ENCODE assay signal across 8 cellular contexts in genomic region chr19:10644351-10645007, GRCh38. TPM values are rescaled to one million over a fixed set of nuclear protein-coding genes. Genes with fewer than 3 reads are reported as not detected.
DNase-seq lines count a peak whose midpoint lies in the region; ATAC-seq, FAIRE-seq and TF ChIP-seq lines count a peak whose summit lies in the region.

No MANE protein-coding gene starts in this region.

- H3K9me3 ChIP-seq in A673 (ENCODE audit: low read depth, low read length, poor library complexity, severe bottlenecking): no peaks in the 10 kb centered on the region

- no peaks in the 10 kb centered on the region for H3K27me3 ChIP-seq in A673 (replicated peaks; ENCODE audit: insufficient read depth, low read depth, low read length, poor library complexity)
- H3K27me3 ChIP-seq in kidney epithelial cell (ENCODE audit: control insufficient read depth, insufficient read depth, low read length): no peaks in the 10 kb centered on the region

- peak overlapping the region; percentile 72 for H3K27ac ChIP-seq in A673 (ENCODE audit: low read depth, low read length, poor library complexity, severe bottlenecking)

- H3K36me3 ChIP-seq in A673 (ENCODE audit: insufficient read depth, low read length, poor library complexity, severe bottlenecking): no peaks in the 10 kb centered on the region
- H3K36me3 ChIP-seq in kidney epithelial cell (ENCODE audit: control insufficient read depth, insufficient read depth, low read length): peaks cover 5% of the 10 kb centered on the region

- ATAC-seq in GM18498 (IDR thresholded peaks at IDR 0.05; ENCODE audit: unreplicated experiment): no peak

- H3K4me3 ChIP-seq in A673 (ENCODE audit: low read depth, low read length, poor library complexity, severe bottlenecking): no peak overlapping the region
- H3K4me3 ChIP-seq in kidney epithelial cell (ENCODE audit: low read depth, low read length): no peak overlapping the region

- peak; percentile 84 for FAIRE-seq in GM19239 (lab: Jason Lieb, UNC)

- CTCF ChIA-PET in A673 (lab: Charles Lee): interaction anchor here (0.5 to 2.0 kb wide), 21 partner anchors 9 to 385 kb away, joined by 3 to 75 read pairs (median 5); no protein-coding TSS in a partner anchor

- BruUV-seq in A673 (replicated peaks; lab: Mats Ljungman, UMichigan): no TSS peak

- POLR2A ChIA-PET in A673 (lab: Charles Lee; ENCODE audit: low non-redundant PET): no interaction called here

- TF ChIP-seq CTCF in A673 (conservative IDR thresholded peaks at IDR 0.05; ENCODE audit: low read depth, low read length) (peak; percentile 89), kidney epithelial cell (IDR thresholded peaks at IDR 0.05; ENCODE audit: insufficient read depth, low read length, poor library complexity, severe bottlenecking) (peak; percentile 95)

- DNase-seq in A673 (ENCODE audit: low spot score): peak; percentile 89
- DNase-seq in GM19239 (ENCODE audit: insufficient read length, low spot score): peak; percentile 87
- peak; percentile 73 for DNase-seq in NCI-H345 (lab: John Stamatoyannopoulos, UW)
- DNase-seq in activated CD4-positive, alpha-beta T cell treated with anti-CD3 and anti-CD28 coated beads for 1 hour: peak; percentile 78
- DNase-seq in central memory CD4-positive, alpha-beta T cell: peak; percentile 76
- no peak for DNase-seq in kidney epithelial cell (ENCODE audit: low read depth)
- peak; percentile 83 to 85 for DNase-seq in stimulated activated CD4-positive, alpha-beta T cell treated with anti-CD3 and anti-CD28 coated beads, Interleukin-1b, Interleukin-23, amount 100 ng/mL, for 4 hours (ENCODE audit: low read depth in 2 of 2)

- peaks cover 15% of the 10 kb centered on the region for H3K4me1 ChIP-seq in A673 (ENCODE audit: insufficient read depth, low read length, poor library complexity, severe bottlenecking)

- intact Hi-C loops in A673 (cut with micrococcal nuclease; ENCODE audit: unreplicated experiment): loop anchor here (1.0 kb wide), 1 partner anchor 63 kb away; no protein-coding TSS in a partner anchor

RNA-seq across cellular contexts. Expression of gene ILF3, which starts 9.7 kb away (rescaled TPM):
- total RNA-seq in A673 (2021) (665 and 683 TPM in 2 replicates), kidney epithelial cell (153 and 160 TPM in 2 replicates)

RNA-seq across cellular contexts. Expression of gene SLC44A2, which starts 19.1 kb away (rescaled TPM):
- total RNA-seq in A673 (2021): 35.4 and 52.2 TPM in 2 replicates
- 88.5 and 97.1 TPM in 2 replicates for total RNA-seq in kidney epithelial cell

RNA-seq across cellular contexts. Expression of gene QTRT1, which starts 56.8 kb away (rescaled TPM):
- total RNA-seq in A673 (2021) (82.4 and 89.6 TPM in 2 replicates), kidney epithelial cell (23.0 and 24.1 TPM in 2 replicates)

RNA-seq across cellular contexts. Expression of gene AP1M2, which starts 57.4 kb away (rescaled TPM):
- total RNA-seq in A673 (2021): 2.5 and 2.8 TPM in 2 replicates
- 73.7 and 86.8 TPM in 2 replicates for total RNA-seq in kidney epithelial cell
